Comparison of ENCODE assay signal across 1 cellular context in the genomic region with DNA sequence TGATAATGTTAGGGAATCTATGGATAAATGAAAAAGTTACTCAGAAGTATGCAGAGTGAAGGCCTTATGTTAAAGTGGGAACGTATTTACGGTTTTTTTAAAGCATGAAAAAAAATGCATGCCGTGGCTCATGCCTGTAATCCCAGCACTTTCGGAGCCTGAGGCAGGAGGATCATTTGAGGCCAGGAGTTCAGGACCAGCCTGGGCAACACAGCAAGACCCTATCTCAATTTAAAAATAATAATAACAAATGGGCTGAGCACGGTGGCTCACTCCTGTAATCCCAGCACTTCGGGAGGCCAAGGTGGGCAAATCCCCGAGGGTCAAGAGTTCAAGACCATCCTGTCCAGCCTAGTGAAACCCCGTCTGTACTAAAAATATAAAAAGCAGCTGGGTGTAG.
TF ChIP-seq lines count a peak whose summit lies in the region.

No MANE protein-coding gene starts in this region.

TF ChIP-seq in K562, 482 proteins besides CTCF, POLR2A, EP300 and RAD21:
- TF ChIP-seq CSDE1 (IDR thresholded peaks at IDR 0.05) = no peak
- TF ChIP-seq BCOR (IDR thresholded peaks at IDR 0.05) = no peak
- TF ChIP-seq ZSCAN32 (CRISPR knock-in tag; IDR thresholded peaks at IDR 0.05) = no peak
- TF ChIP-seq ZNF121 (CRISPR knock-in tag; conservative IDR thresholded peaks at IDR 0.05) = peak; percentile 54
